Comparison of ENCODE assay signal across 19 cellular contexts in genomic region chr20:16599257-16599656, GRCh38.
"Had no signal": no experiment of that assay in that cellular context is flagged by ENCODE, and none has a peak within 500 bp of the region (broad histone marks: within the 10 kb centered on the region; RNA-seq: fewer than 3 reads in every experiment).

No MANE protein-coding gene starts in this region.

- H3K27me3 Mint-ChIP-seq: effector memory CD8-positive, alpha-beta T cell; type B pancreatic cell had no signal

- H3K4me3 Mint-ChIP-seq: activated CD4-positive, alpha-beta T cell treated with anti-CD3 and anti-CD28 coated beads, Interleukin-2, amount 10 ng/mL, durations not matched to agents 7 days and 5 days; activated CD8-positive, alpha-beta memory T cell treated with anti-CD3 and anti-CD28 coated beads, Interleukin-2, amount 10 ng/mL, durations not matched to agents 7 days and 5 days; activated naive CD8-positive, alpha-beta T cell; central memory CD8-positive, alpha-beta T cell; effector memory CD8-positive, alpha-beta T cell; immature natural killer cell; naive B cell; stimulated activated naive B cell treated with anti-CD40 and anti-IgM and Interleukin-4, amounts not matched to agents 10 μg/mL and 1 μg/mL and 100 μg/mL, for 72 hours; T-helper 17 cell; type B pancreatic cell had no signal

- H3K9me3 Mint-ChIP-seq: activated CD4-positive, alpha-beta T cell treated with anti-CD3 and anti-CD28 coated beads, Interleukin-2, amount 10 ng/mL, durations not matched to agents 7 days and 5 days; central memory CD8-positive, alpha-beta T cell; effector memory CD8-positive, alpha-beta T cell; naive B cell; stimulated activated naive B cell treated with anti-CD40 and anti-IgM and Interleukin-4, amounts not matched to agents 10 μg/mL and 1 μg/mL and 100 μg/mL, for 72 hours; type B pancreatic cell had no signal

- ATAC-seq: activated CD8-positive, alpha-beta memory T cell treated with anti-CD3 and anti-CD28 coated beads, Interleukin-2, amount 10 ng/mL, durations not matched to agents 7 days and 5 days; effector memory CD8-positive, alpha-beta T cell; left lobe of liver; lower lobe of right lung; right cardiac atrium; stimulated activated naive B cell treated with anti-CD40 and anti-IgM and Interleukin-4, amounts not matched to agents 10 μg/mL and 1 μg/mL and 100 μg/mL, for 72 hours; T-helper 17 cell had no signal

- DNase-seq: activated CD4-positive, alpha-beta T cell treated with anti-CD3 and anti-CD28 coated beads, Interleukin-2, amount 10 ng/mL, durations not matched to agents 7 days and 5 days; activated CD4-positive, CD25-positive, alpha-beta regulatory T cell; activated CD8-positive, alpha-beta memory T cell treated with anti-CD3 and anti-CD28 coated beads, Interleukin-2, amount 10 ng/mL, durations not matched to agents 7 days and 5 days; activated effector memory CD4-positive, alpha-beta T cell treated with anti-CD3 and anti-CD28 coated beads, Interleukin-2, amount 50 U/mL, for 16 hours; amniotic stem cell; effector memory CD8-positive, alpha-beta T cell; glutamatergic neuron; immature natural killer cell; lower lobe of right lung; naive B cell; nucleus accumbens; right cardiac atrium; stimulated activated naive B cell treated with anti-CD40 and anti-IgM and Interleukin-4, amounts not matched to agents 10 μg/mL and 1 μg/mL and 100 μg/mL, for 72 hours; SW 1271; T-helper 17 cell had no signal

- H3K36me3 Mint-ChIP-seq: activated CD8-positive, alpha-beta memory T cell treated with anti-CD3 and anti-CD28 coated beads, Interleukin-2, amount 10 ng/mL, durations not matched to agents 7 days and 5 days; activated naive CD8-positive, alpha-beta T cell; immature natural killer cell; naive B cell; stimulated activated naive B cell treated with anti-CD40 and anti-IgM and Interleukin-4, amounts not matched to agents 10 μg/mL and 1 μg/mL and 100 μg/mL, for 72 hours; type B pancreatic cell had no signal

- H3K4me1 Mint-ChIP-seq: activated CD8-positive, alpha-beta memory T cell treated with anti-CD3 and anti-CD28 coated beads, Interleukin-2, amount 10 ng/mL, durations not matched to agents 7 days and 5 days; central memory CD8-positive, alpha-beta T cell; immature natural killer cell; naive B cell; stimulated activated naive B cell treated with anti-CD40 and anti-IgM and Interleukin-4, amounts not matched to agents 10 μg/mL and 1 μg/mL and 100 μg/mL, for 72 hours had no signal

- H3K27ac Mint-ChIP-seq: activated CD4-positive, alpha-beta T cell treated with anti-CD3 and anti-CD28 coated beads, Interleukin-2, amount 10 ng/mL, durations not matched to agents 7 days and 5 days; activated CD8-positive, alpha-beta memory T cell treated with anti-CD3 and anti-CD28 coated beads, Interleukin-2, amount 10 ng/mL, durations not matched to agents 7 days and 5 days; activated naive CD8-positive, alpha-beta T cell; effector memory CD8-positive, alpha-beta T cell; immature natural killer cell; naive B cell; stimulated activated naive B cell treated with anti-CD40 and anti-IgM and Interleukin-4, amounts not matched to agents 10 μg/mL and 1 μg/mL and 100 μg/mL, for 72 hours; T-helper 17 cell; type B pancreatic cell had no signal
